Comparison of ENCODE assay signal across 18 cellular contexts in genomic region chr19:52227980-52228379, GRCh38.
"Had no signal": no experiment of that assay in that cellular context is flagged by ENCODE, and none has a peak within 500 bp of the region (broad histone marks: within the 10 kb centered on the region; RNA-seq: fewer than 3 reads in every experiment).

No MANE protein-coding gene starts in this region.

- H3K9me3 Mint-ChIP-seq: effector memory CD8-positive, alpha-beta T cell; WTC11 had no signal

- ATAC-seq: effector memory CD8-positive, alpha-beta T cell; gastroesophageal sphincter; left lobe of liver; WTC11 had no signal

- H3K27me3 Mint-ChIP-seq: activated naive CD8-positive, alpha-beta T cell treated with anti-CD3 and anti-CD28 coated beads, Interleukin-2, amount 10 ng/mL, durations not matched to agents 7 days and 5 days; effector memory CD8-positive, alpha-beta T cell had no signal

- DNase-seq: activated CD4-positive, alpha-beta T cell treated with anti-CD3 and anti-CD28 coated beads for 48 hours; activated effector memory CD4-positive, alpha-beta T cell treated with Interleukin-2 at 50 U/mL for 16 hours; activated naive CD8-positive, alpha-beta T cell treated with anti-CD3 and anti-CD28 coated beads, Interleukin-2, amount 10 ng/mL, durations not matched to agents 7 days and 5 days; activated T-cell treated with anti-CD3 and anti-CD28 coated beads for 4 hours; anterior cingulate cortex; brain microvascular endothelial cell; dermis blood vessel endothelial cell; effector memory CD8-positive, alpha-beta T cell; erythroblast; heart right ventricle; midbrain; retina; stimulated activated CD4-positive, alpha-beta T cell treated with anti-CD3 and anti-CD28 coated beads, Interleukin-12 subunit alpha, Interleukin-12 subunit beta, amount 100 ng/mL, for 4 hours; stimulated activated CD4-positive, alpha-beta T cell treated with anti-CD3 and anti-CD28 coated beads, Interleukin-2, amount 100 ng/mL, for 24 hours; thyroid gland had no signal

- H3K27ac Mint-ChIP-seq: activated naive CD8-positive, alpha-beta T cell treated with anti-CD3 and anti-CD28 coated beads, Interleukin-2, amount 10 ng/mL, durations not matched to agents 7 days and 5 days had no signal

- H3K4me1 Mint-ChIP-seq: WTC11 had no signal

- H3K4me3 Mint-ChIP-seq: activated naive CD8-positive, alpha-beta T cell treated with anti-CD3 and anti-CD28 coated beads, Interleukin-2, amount 10 ng/mL, durations not matched to agents 7 days and 5 days; effector memory CD8-positive, alpha-beta T cell; WTC11 had no signal
